Comparison of ENCODE assay signal across 22 cellular contexts in genomic region chr14:83473846-83474245, GRCh38.
DNase-seq lines count a peak whose midpoint lies in the region; ATAC-seq and TF ChIP-seq lines count a peak whose summit lies in the region.
"Had no signal": no experiment of that assay in that cellular context is flagged by ENCODE, and none has a peak within 500 bp of the region (broad histone marks: within the 10 kb centered on the region; RNA-seq: fewer than 3 reads in every experiment).

No MANE protein-coding gene starts in this region.

- no TSS peak for BruUV-seq in Caco-2 (replicated peaks; lab: Mats Ljungman, UMichigan)

- no peak for ATAC-seq in HG02970 (IDR thresholded peaks at IDR 0.05; ENCODE audit: low FRiP score, unreplicated experiment)
- ATAC-seq: sciatic nerve, SK-N-SH treated with all-trans-retinoic acid at 6 μM for 48 hours, WTC11 had no signal

- intact Hi-C loops in Caco-2 (cut with micrococcal nuclease; ENCODE audit: unreplicated experiment) (no loop called here), head of caudate nucleus (cut with DNase I) (no loop called here)

- H3K4me3 Mint-ChIP-seq in Caco-2 (ENCODE audit: unreplicated experiment) (peak overlapping the region; percentile 35), nephron (no peak overlapping the region)
- H3K4me3 Mint-ChIP-seq: activated CD4-positive, alpha-beta memory T cell treated with anti-CD3 and anti-CD28 coated beads for 36 hours; memory B cell; naive B cell; T-helper 2 cell treated with Interferon-gamma antibody and Interleukin-4, amounts not matched to agents 5 μg/mL and 100 μg/mL, for 36 hours; WTC11 had no signal

- H3K27me3 ChIP-seq in Caco-2 (replicated peaks; ENCODE audit: control insufficient read depth, insufficient read depth, low read length) (no peaks in the 10 kb centered on the region), SJSA1 (replicated peaks) (no peaks in the 10 kb centered on the region)
- H3K27me3 ChIP-seq: MG63, upper lobe of left lung had no signal

- H3K4me3 ChIP-seq in Caco-2 (ENCODE audit: low read depth, low read length) (no peak overlapping the region), SJSA1 (no peak overlapping the region)
- H3K4me3 ChIP-seq: MG63, upper lobe of left lung had no signal

- H3K4me1 Mint-ChIP-seq in Caco-2 (ENCODE audit: low read depth, unreplicated experiment) (peaks cover 6% of the 10 kb centered on the region), nephron (peaks cover 34% of the 10 kb centered on the region)
- H3K4me1 Mint-ChIP-seq: memory B cell, naive B cell, WTC11 had no signal

- no peak for DNase-seq in Caco-2
- peak in 1 of 2 experiments; percentile 33 for DNase-seq in SJSA1 (ENCODE audit: low read depth in 1 of 2, low spot score in 2 of 2)
- DNase-seq in dermis blood vessel endothelial cell = peak; percentile 0
- no peak for DNase-seq in head of caudate nucleus
- no peak for DNase-seq in iPS-NIHi11 (ENCODE audit: low spot score)
- DNase-seq in NCI-H1105 treated with DMSO at 0.1 percent for 48 hours (lab: John Stamatoyannopoulos, UW) = no peak
- DNase-seq: ACHN; activated CD4-positive, alpha-beta memory T cell treated with anti-CD3 and anti-CD28 coated beads for 36 hours; activated effector memory CD4-positive, alpha-beta T cell treated with Interleukin-2 at 50 U/mL for 16 hours; MG63; naive B cell; NCI-H1417 treated with DMSO at 0.1 percent for 48 hours; RPMI8226; upper lobe of left lung had no signal

- H3K27ac ChIP-seq in SJSA1 = peak overlapping the region; percentile 35
- H3K27ac ChIP-seq: C4-2B, upper lobe of left lung had no signal

- CTCF ChIA-PET in Caco-2 (lab: Charles Lee) = no interaction called here

- H3K9me3 ChIP-seq in Caco-2 (0 out of 2 replicates have a peak, but pooled peaks cover 7% of the 10 kb centered on the region), SJSA1 (replicated peaks) (no peaks in the 10 kb centered on the region)
- H3K9me3 ChIP-seq: MG63, upper lobe of left lung had no signal

- no peak for TF ChIP-seq CTCF in Caco-2 (IDR thresholded peaks at IDR 0.05; ENCODE audit: insufficient read depth in 1 of 2, low read depth in 1 of 2, low read length in 1 of 2, severe bottlenecking in 1 of 2, unreplicated experiment in 1 of 2)
- TF ChIP-seq CTCF in nephron (IDR thresholded peaks at IDR 0.05; ENCODE audit: unreplicated experiment in 3 of 3) = no peak

- H3K27me3 Mint-ChIP-seq in Caco-2 (ENCODE audit: insufficient read depth, unreplicated experiment) (no peaks in the 10 kb centered on the region), nephron (ENCODE audit: low read depth) (no peaks in the 10 kb centered on the region)
- H3K27me3 Mint-ChIP-seq: activated CD4-positive, alpha-beta memory T cell treated with anti-CD3 and anti-CD28 coated beads for 36 hours; memory B cell; naive B cell had no signal

- H3K4me1 ChIP-seq in Caco-2 (0 out of 2 replicates have a peak, but pooled peaks cover 6% of the 10 kb centered on the region), SJSA1 (replicated peaks) (peaks cover 6% of the 10 kb centered on the region)
- H3K4me1 ChIP-seq: upper lobe of left lung had no signal

- H3K36me3 ChIP-seq in Caco-2 (ENCODE audit: control insufficient read depth, insufficient read depth, low read length) (no peaks in the 10 kb centered on the region), SJSA1 (no peaks in the 10 kb centered on the region)
- H3K36me3 ChIP-seq: MG63, upper lobe of left lung had no signal

- H3K27ac Mint-ChIP-seq in Caco-2 (ENCODE audit: unreplicated experiment) (no peak overlapping the region), nephron (peak overlapping the region; percentile 5 to 55 (median 15))
- H3K27ac Mint-ChIP-seq: activated CD4-positive, alpha-beta memory T cell treated with anti-CD3 and anti-CD28 coated beads for 36 hours; memory B cell; naive B cell; T-helper 2 cell treated with Interferon-gamma antibody and Interleukin-4, amounts not matched to agents 5 μg/mL and 100 μg/mL, for 36 hours; WTC11 had no signal

- H3K36me3 Mint-ChIP-seq in Caco-2 (ENCODE audit: insufficient read depth, unreplicated experiment) = no peaks in the 10 kb centered on the region
- no peaks in the 10 kb centered on the region for H3K36me3 Mint-ChIP-seq in nephron (ENCODE audit: low read depth)
- H3K36me3 Mint-ChIP-seq: activated CD4-positive, alpha-beta memory T cell treated with anti-CD3 and anti-CD28 coated beads for 36 hours; memory B cell; naive B cell; WTC11 had no signal

- POLR2A ChIA-PET in Caco-2 (lab: Charles Lee) = no interaction called here

- H3K9me3 Mint-ChIP-seq in Caco-2 (ENCODE audit: unreplicated experiment) (no peaks in the 10 kb centered on the region), nephron (no peaks in the 10 kb centered on the region)
- H3K9me3 Mint-ChIP-seq: WTC11 had no signal
